ENCODE assay signal across 16 cellular contexts in the genomic region with DNA sequence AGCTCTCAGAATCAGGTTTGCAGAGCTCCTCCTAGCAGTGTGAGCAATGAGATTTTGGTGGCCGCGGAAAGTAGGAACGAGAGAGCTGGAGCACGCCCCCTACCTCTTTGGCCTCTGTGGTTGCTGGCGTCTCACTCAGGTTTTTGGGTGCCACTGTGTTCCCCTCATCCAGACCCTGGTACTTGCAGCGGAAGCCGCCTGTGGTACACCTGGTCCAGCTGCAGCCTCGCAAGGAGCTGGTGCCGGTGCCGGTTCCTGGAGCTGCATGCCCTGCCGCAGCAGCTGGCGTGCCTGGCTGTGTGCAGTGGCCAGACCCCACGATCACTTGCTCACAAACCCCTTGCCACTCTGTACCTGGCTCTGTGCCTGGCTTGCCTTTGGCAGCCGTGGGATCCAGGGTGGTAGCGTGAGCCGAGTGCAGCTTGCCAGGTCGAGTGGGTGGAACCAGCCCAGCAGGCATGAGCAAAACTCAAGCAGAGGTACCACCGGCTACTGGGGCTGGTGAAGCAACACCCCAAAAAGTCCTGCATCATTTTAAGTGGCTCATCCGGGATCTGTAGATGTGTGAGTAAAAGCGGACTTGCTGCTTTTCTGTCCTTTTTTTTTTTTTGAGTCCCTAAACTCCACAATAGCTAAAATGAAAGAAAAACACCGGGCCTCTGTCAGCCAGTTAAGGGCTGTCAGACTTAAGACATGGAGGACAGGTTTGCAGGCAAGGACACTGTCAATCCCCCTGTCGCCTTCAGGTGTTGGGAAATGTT.
A peak's percentile ranks its signal among the peaks of the same experiment; 100 is the strongest.
DNase-seq lines count a peak whose midpoint lies in the region; ATAC-seq and TF ChIP-seq lines count a peak whose summit lies in the region.
"Had no signal": no experiment of that assay in that cellular context is flagged by ENCODE, and none has a peak within 500 bp of the region (broad histone marks: within the 10 kb centered on the region; RNA-seq: fewer than 3 reads in every experiment).

No MANE protein-coding gene starts in this region.

- H3K4me3 ChIP-seq in dorsolateral prefrontal cortex (peak overlapping the region in 49 of 59 donors; percentile 2 to 56 (median 34)), aorta (ENCODE audit: low read length in 2 of 2) (no peak overlapping the region)

- H3K27ac ChIP-seq in dorsolateral prefrontal cortex = peak overlapping the region in 29 of 59 donors; percentile 0 to 80 (median 45)
- no peak overlapping the region for H3K27ac ChIP-seq in aorta (ENCODE audit: low read depth in 1 of 2, low read length in 2 of 2)

- TF ChIP-seq CTCF in dorsolateral prefrontal cortex (IDR thresholded peaks at IDR 0.05 in 54 of 56, conservative IDR thresholded peaks at IDR 0.05 in 2 of 56; ENCODE audit: low read depth in 1 of 56, partially characterized antibody in 56 of 56) = no peak

- no peaks in the 10 kb centered on the region for H3K9me3 ChIP-seq in aorta (ENCODE audit: control insufficient read depth, low read length)

- WGBS in aorta, 2 donors = 86 to 87% methylated on average over 22 of the region's 22 CpGs

- no peaks in the 10 kb centered on the region for H3K27me3 ChIP-seq in dorsolateral prefrontal cortex
- H3K27me3 ChIP-seq in aorta (ENCODE audit: control insufficient read depth in 1 of 2, insufficient read depth in 2 of 2, low read length in 1 of 2) = no peaks in the 10 kb centered on the region

- H3K4me1 ChIP-seq in aorta (ENCODE audit: control insufficient read depth in 1 of 2, insufficient read depth in 2 of 2, low read length in 2 of 2) = no peaks in the 10 kb centered on the region

- DNase-seq in NCI-H82 (lab: John Stamatoyannopoulos, UW) = peak; percentile 31
- no peak for DNase-seq in NCI-H82 treated with DMSO at 0.1 percent for 48 hours (lab: John Stamatoyannopoulos, UW; ENCODE audit: unreplicated experiment)
- DNase-seq in NCI-H345 (lab: John Stamatoyannopoulos, UW) = peak; percentile 86
- peak in 7 of 10 donors; percentile 3 to 48 (median 33) for DNase-seq in dorsolateral prefrontal cortex
- no peak for DNase-seq in aorta
- no peak for DNase-seq in DMS 273 (lab: John Stamatoyannopoulos, UW; ENCODE audit: unreplicated experiment)
- DNase-seq in DMS 273 treated with DMSO at 0.1 percent for 48 hours (lab: John Stamatoyannopoulos, UW) = no peak
- DNase-seq in retina = no peak
- DNase-seq: ACHN; CD4-positive, CD25-positive, alpha-beta regulatory T cell; effector CD4-positive, alpha-beta T cell; NCI-H2171; NK-92 treated with Interleukin-12 subunit alpha and Interleukin-12 subunit beta, amount 100 ng/mL, for 24 hours; stimulated activated naive CD8-positive, alpha-beta T cell treated with anti-CD3 and anti-CD28 coated beads, Interleukin-15, Interleukin-2, amounts not matched to agents 100 U/mL and 50 U/mL, for 24 hours; T-helper 2 cell had no signal

- intact Hi-C loops in dorsolateral prefrontal cortex (cut with DNase I) = no loop called here
- intact Hi-C loops in aorta (cut with DNase I) = no loop called here

- no peaks in the 10 kb centered on the region for H3K36me3 ChIP-seq in aorta (ENCODE audit: control insufficient read depth in 1 of 2, insufficient read depth in 2 of 2, low read length in 1 of 2)

- ATAC-seq in aorta (ENCODE audit: low FRiP score) = peak; percentile 67
- ATAC-seq: activated T-helper 17 cell treated with anti-CD3 and anti-CD28 coated beads, Interleukin-2, amount 50 U/mL, for 72 hours; stimulated activated naive CD8-positive, alpha-beta T cell treated with anti-CD3 and anti-CD28 coated beads, Interleukin-15, Interleukin-2, amounts not matched to agents 100 U/mL and 50 U/mL, for 24 hours had no signal

Comparison
In these comparisons a context has a peak if more than half of its experiments do, and no peak if none do; other contexts are left out.
1. DNase-seq: peak in NCI-H82 (single experiment), NCI-H345 (single experiment) and dorsolateral prefrontal cortex (7 of 10); none in NCI-H82 treated with DMSO at 0.1 percent for 48 hours (single experiment), aorta (0 of 2), DMS 273 (single experiment), DMS 273 treated with DMSO at 0.1 percent for 48 hours (single experiment) and retina (single experiment).
2. H3K4me3 ChIP-seq: peak in dorsolateral prefrontal cortex (49 of 59); none in aorta (0 of 2).